Comparison of ENCODE assay signal across 18 cellular contexts in genomic region chr6:164095056-164095455, GRCh38.
"Had no signal": no experiment of that assay in that cellular context is flagged by ENCODE, and none has a peak within 500 bp of the region (broad histone marks: within the 10 kb centered on the region; RNA-seq: fewer than 3 reads in every experiment).

No MANE protein-coding gene starts in this region.

- H3K36me3 Mint-ChIP-seq: memory B cell, naive B cell had no signal

- H3K4me3 Mint-ChIP-seq: activated T-cell treated with anti-CD3 and anti-CD28 coated beads, Interleukin-2, amount 50 U/mL, for 72 hours; dendritic cell treated with granulocyte-macrophage colony-stimulating factor and Interleukin-4, amounts not matched to agents 40 ng/mL and 50 ng/mL, for 4 days; memory B cell; naive B cell; neural crest cell; T-helper 17 cell had no signal

- H3K4me1 Mint-ChIP-seq: memory B cell, naive B cell, T-helper 17 cell had no signal

- H3K27me3 Mint-ChIP-seq: T-helper 17 cell had no signal

- H3K9me3 Mint-ChIP-seq: memory B cell had no signal

- ATAC-seq: activated T-cell treated with anti-CD3 and anti-CD28 coated beads, Interleukin-2, amount 50 U/mL, for 72 hours; foreskin keratinocyte; heart right ventricle; mucosa of descending colon; stimulated activated naive CD8-positive, alpha-beta T cell treated with anti-CD3 and anti-CD28 coated beads, Interleukin-15, Interleukin-2, amounts not matched to agents 100 U/mL and 50 U/mL, for 24 hours; T-helper 17 cell had no signal

- H3K27ac Mint-ChIP-seq: activated T-cell treated with anti-CD3 and anti-CD28 coated beads, Interleukin-2, amount 50 U/mL, for 72 hours; dendritic cell treated with granulocyte-macrophage colony-stimulating factor and Interleukin-4, amounts not matched to agents 40 ng/mL and 50 ng/mL, for 4 days; memory B cell; T-helper 17 cell had no signal

- DNase-seq: activated CD4-positive, alpha-beta T cell treated with anti-CD3 and anti-CD28 coated beads for 1 hour; activated CD4-positive, alpha-beta T cell treated with anti-CD3 and anti-CD28 coated beads, Interleukin-2, amount 50 U/mL, for 4 hours; activated effector memory CD4-positive, alpha-beta T cell treated with anti-CD3 and anti-CD28 coated beads, Interleukin-2, amount 50 U/mL, for 16 hours; activated naive CD4-positive, alpha-beta T cell treated with anti-CD3 and anti-CD28 coated beads, Interleukin-2, amount 50 U/mL, for 16 hours; activated T-cell treated with anti-CD3 and anti-CD28 coated beads, Interleukin-2, amount 50 U/mL, for 72 hours; effector memory CD4-positive, alpha-beta T cell; foreskin keratinocyte; heart right ventricle; mucosa of descending colon; naive B cell; stimulated activated CD4-positive, alpha-beta T cell treated with anti-CD3 and anti-CD28 coated beads, Interleukin-2, amount 100 ng/mL, for 24 hours; stimulated activated naive CD8-positive, alpha-beta T cell treated with anti-CD3 and anti-CD28 coated beads, Interleukin-15, Interleukin-2, amounts not matched to agents 100 U/mL and 50 U/mL, for 24 hours; T-helper 17 cell; transverse colon; WERI-Rb-1 had no signal
